In genomic region chr2:91441932-91442245, GRCh38 we compare ENCODE assay signal across 8 cellular contexts.
DNase-seq lines count a peak whose midpoint lies in the region; ATAC-seq, FAIRE-seq and TF ChIP-seq lines count a peak whose summit lies in the region.
"Not testable (repeated sequence)": the region's sequence is repeated elsewhere in the genome, so short reads cannot be mapped to it uniquely, and the experiment has no call there.

No MANE protein-coding gene starts in this region.

- H3K4me2 ChIP-seq in PC-3 (ENCODE audit: low read length) (peak overlapping the region; percentile 63), astrocyte (ENCODE audit: low read length) (peak overlapping the region; percentile 68)

- H4K20me1 ChIP-seq in PC-3 (ENCODE audit: low read length); astrocyte (ENCODE audit: insufficient read depth, low read length): not testable (repeated sequence)

- peak overlapping the region; percentile 26 for H3K4me3 ChIP-seq in Caco-2 (ENCODE audit: low read depth, low read length)
- H3K4me3 ChIP-seq in PC-3 (ENCODE audit: low read length) = peak overlapping the region; percentile 52
- not testable (repeated sequence) for H3K4me3 ChIP-seq in astrocyte (ENCODE audit: insufficient read depth, low read depth, low read length)
- peak overlapping the region; percentile 29 for H3K4me3 ChIP-seq in ectodermal cell (ENCODE audit: insufficient read depth, low read depth, low read length)
- peak overlapping the region; percentile 65 for H3K4me3 ChIP-seq in left ventricle myocardium inferior
- peak overlapping the region; percentile 42 for H3K4me3 ChIP-seq in mesodermal cell (ENCODE audit: extremely low read depth, insufficient read depth, low read length, poor library complexity, severe bottlenecking)
- H3K4me3 ChIP-seq in sigmoid colon = peak overlapping the region; percentile 10 to 43 (median 32)
- peak overlapping the region in 3 of 4 donors; percentile 9 to 28 (median 26) for H3K4me3 ChIP-seq in tibial nerve

- ATAC-seq in PC-3 = not testable (repeated sequence)

- POLR2A ChIA-PET in Caco-2 (lab: Charles Lee); PC-3 (lab: Charles Lee; ENCODE audit: unreplicated experiment): not testable (repeated sequence)

- not testable (repeated sequence) for H3K27ac Mint-ChIP-seq in Caco-2 (ENCODE audit: unreplicated experiment); astrocyte (ENCODE audit: unreplicated experiment)

- H3K27me3 ChIP-seq in Caco-2 (replicated peaks; ENCODE audit: control insufficient read depth, insufficient read depth, low read length); astrocyte (ENCODE audit: insufficient read depth, low read length): not testable (repeated sequence)
- H3K27me3 ChIP-seq in PC-3 (ENCODE audit: low read length) (peaks cover 17% of the 10 kb centered on the region), ectodermal cell (ENCODE audit: control insufficient read depth, insufficient read depth, low read length, poor library complexity, severe bottlenecking) (peaks cover 24% of the 10 kb centered on the region), left ventricle myocardium inferior (ENCODE audit: low read depth) (peaks cover 64% of the 10 kb centered on the region), sigmoid colon (peaks cover 21 to 59% (median 25%) of the 10 kb centered on the region in 3 donors), tibial nerve (peaks cover 0 to 35% of the 10 kb centered on the region in 2 donors)

- not testable (repeated sequence) for FAIRE-seq in astrocyte (lab: Jason Lieb, UNC)

- CTCF ChIA-PET in Caco-2 (lab: Charles Lee); PC-3 (lab: Charles Lee): not testable (repeated sequence)

- WGBS in ectodermal cell, 2 experiments = 25 to 45% methylated on average over 29 of the region's 29 CpGs
- 31 to 34% methylated on average over 24 to 29 of the region's 29 CpGs for WGBS in mesodermal cell (ENCODE audit: insufficient coverage in 2 of 2), 2 experiments
- 9 to 13% methylated on average over 29 of the region's 29 CpGs for WGBS in sigmoid colon, 2 donors
- WGBS in tibial nerve, 2 donors = 10 to 19% methylated on average over 29 of the region's 29 CpGs

- H2AFZ ChIP-seq in PC-3 (ENCODE audit: low read length) = peak overlapping the region; percentile 55; the same call in 1 of the 2 replicates
- not testable (repeated sequence) for H2AFZ ChIP-seq in astrocyte (ENCODE audit: low read depth, low read length)

- TF ChIP-seq POLR2A in sigmoid colon (IDR thresholded peaks at IDR 0.05); tibial nerve (IDR thresholded peaks at IDR 0.05): not testable (repeated sequence)

- not testable (repeated sequence) for H3F3A ChIP-seq in PC-3 (ENCODE audit: low read length, unreplicated experiment)

- H3K36me3 Mint-ChIP-seq in Caco-2 (ENCODE audit: insufficient read depth, unreplicated experiment) = peaks cover 13% of the 10 kb centered on the region
- H3K36me3 Mint-ChIP-seq in astrocyte (ENCODE audit: low read depth, unreplicated experiment) = not testable (repeated sequence)

- H3K9me2 ChIP-seq in PC-3 (replicated peaks; ENCODE audit: low read length) = not testable (repeated sequence)

- intact Hi-C loops in Caco-2 (cut with micrococcal nuclease; ENCODE audit: unreplicated experiment); PC-3 (cut with micrococcal nuclease); left ventricle myocardium inferior (cut with micrococcal nuclease); sigmoid colon (cut with DNase I): not testable (repeated sequence)

- not testable (repeated sequence) for H3K79me2 ChIP-seq in PC-3 (ENCODE audit: low read length); astrocyte (ENCODE audit: insufficient read depth, low read length)

- TF ChIP-seq EP300 in sigmoid colon (IDR thresholded peaks at IDR 0.05); tibial nerve (IDR thresholded peaks at IDR 0.05): not testable (repeated sequence)

- DNase-seq in Caco-2; PC-3; astrocyte (ENCODE audit: low read depth); sigmoid colon; tibial nerve (ENCODE audit: low spot score in 2 of 2): not testable (repeated sequence)
- peak; percentile 11 for DNase-seq in left ventricle myocardium inferior

- peak overlapping the region; percentile 48 for H3K4me3 Mint-ChIP-seq in Caco-2 (ENCODE audit: unreplicated experiment)
- not testable (repeated sequence) for H3K4me3 Mint-ChIP-seq in astrocyte (ENCODE audit: unreplicated experiment)

- H3K27me3 Mint-ChIP-seq in Caco-2 (ENCODE audit: insufficient read depth, unreplicated experiment); astrocyte (ENCODE audit: low read depth, unreplicated experiment): not testable (repeated sequence)

- not testable (repeated sequence) for H3K27ac ChIP-seq in PC-3 (ENCODE audit: low read length); astrocyte (ENCODE audit: low read depth, low read length); ectodermal cell (ENCODE audit: insufficient read depth, low read depth, low read length, poor library complexity, severe bottlenecking); left ventricle myocardium inferior (replicated peaks); mesodermal cell (ENCODE audit: low read depth, low read length, severe bottlenecking); sigmoid colon; tibial nerve

- H3K4me1 ChIP-seq in Caco-2; PC-3 (ENCODE audit: insufficient read depth, low read length); astrocyte (ENCODE audit: insufficient read depth, low read length); ectodermal cell (ENCODE audit: control insufficient read depth, insufficient read depth, low read length); mesodermal cell (ENCODE audit: control insufficient read depth, insufficient read depth, low read length, poor library complexity, severe bottlenecking): not testable (repeated sequence)
- H3K4me1 ChIP-seq in left ventricle myocardium inferior (peaks cover 13% of the 10 kb centered on the region), sigmoid colon (peaks cover 0 to 14% (median 14%) of the 10 kb centered on the region in 4 donors), tibial nerve (peaks cover 0 to 14% (median 12%) of the 10 kb centered on the region in 4 donors)

- H3K36me3 ChIP-seq in Caco-2 (ENCODE audit: control insufficient read depth, insufficient read depth, low read length); PC-3 (ENCODE audit: low read depth, low read length); astrocyte (ENCODE audit: insufficient read depth, low read length); ectodermal cell (ENCODE audit: control insufficient read depth, insufficient read depth, low read length); left ventricle myocardium inferior; mesodermal cell (ENCODE audit: control insufficient read depth, insufficient read depth, low read length); sigmoid colon; tibial nerve: not testable (repeated sequence)

- not testable (repeated sequence) for H3K4me1 Mint-ChIP-seq in Caco-2 (ENCODE audit: low read depth, unreplicated experiment); astrocyte (ENCODE audit: low read depth, unreplicated experiment)

- not testable (repeated sequence) for H3K9ac ChIP-seq in PC-3 (ENCODE audit: low read length); astrocyte (ENCODE audit: low read length)

- not testable (repeated sequence) for TF ChIP-seq CTCF in Caco-2 (IDR thresholded peaks at IDR 0.05; ENCODE audit: insufficient read depth in 1 of 2, low read depth in 1 of 2, low read length in 1 of 2, severe bottlenecking in 1 of 2, unreplicated experiment in 1 of 2); PC-3 (conservative IDR thresholded peaks at IDR 0.05; ENCODE audit: low read depth, low read length); astrocyte (IDR thresholded peaks at IDR 0.05; ENCODE audit: insufficient read depth, low read depth, low read length); left ventricle myocardium inferior (IDR thresholded peaks at IDR 0.05; ENCODE audit: borderline replicate concordance); sigmoid colon (IDR thresholded peaks at IDR 0.05); tibial nerve (IDR thresholded peaks at IDR 0.05)

- not testable (repeated sequence) for H3K9me3 Mint-ChIP-seq in Caco-2 (ENCODE audit: unreplicated experiment); astrocyte (ENCODE audit: unreplicated experiment)

- BruUV-seq in Caco-2 (replicated peaks; lab: Mats Ljungman, UMichigan); PC-3 (replicated peaks; lab: Mats Ljungman, UMichigan): not testable (repeated sequence)

- not testable (repeated sequence) for H3K9me3 ChIP-seq in Caco-2; PC-3 (ENCODE audit: low read length); astrocyte (ENCODE audit: insufficient read depth, low read depth, low read length); ectodermal cell (ENCODE audit: control insufficient read depth, low read length); left ventricle myocardium inferior (replicated peaks); mesodermal cell (ENCODE audit: control insufficient read depth, low read length); sigmoid colon; tibial nerve
